In genomic region chr7:151793531-151793935, GRCh38 we compare ENCODE assay signal across 14 cellular contexts.
DNase-seq lines count a peak whose midpoint lies in the region; ATAC-seq and TF ChIP-seq lines count a peak whose summit lies in the region.
"Had no signal": no experiment of that assay in that cellular context is flagged by ENCODE, and none has a peak within 500 bp of the region (broad histone marks: within the 10 kb centered on the region; RNA-seq: fewer than 3 reads in every experiment).

No MANE protein-coding gene starts in this region.

- H3K9me3 ChIP-seq in body of pancreas (no peaks in the 10 kb centered on the region), skeletal muscle tissue (ENCODE audit: control insufficient read depth in 3 of 3, low read length in 3 of 3) (no peaks in the 10 kb centered on the region)
- H3K9me3 ChIP-seq: Peyer's patch had no signal

- DNase-seq in G401 (ENCODE audit: low spot score): peak; percentile 43
- DNase-seq in body of pancreas: peak; percentile 56 to 70 (median 61)
- peak; percentile 97 for DNase-seq in left lobe of liver (ENCODE audit: low spot score)
- no peak for DNase-seq in NCI-H524 treated with DMSO at 0.1 percent for 48 hours (lab: John Stamatoyannopoulos, UW)
- DNase-seq in HT-29 (ENCODE audit: low spot score): no peak
- DNase-seq in NCI-H510A (lab: John Stamatoyannopoulos, UW): no peak
- DNase-seq: activated CD4-positive, alpha-beta T cell treated with anti-CD3 and anti-CD28 coated beads, Interleukin-2, amount 50 U/mL, for 4 hours; natural killer cell; NCI-H1694; NCI-H526 treated with DMSO at 0.1 percent for 48 hours had no signal

- TF ChIP-seq CTCF in body of pancreas (IDR thresholded peaks at IDR 0.05): no peak

- H3K27ac ChIP-seq in body of pancreas: peak overlapping the region in 2 of 4 donors; percentile 70 to 81
- peak overlapping the region; percentile 73 for H3K27ac ChIP-seq in skeletal muscle tissue (ENCODE audit: low read depth, low read length)
- H3K27ac ChIP-seq: Peyer's patch had no signal

- intact Hi-C loops in body of pancreas (cut with DNase I): no loop called here

- ATAC-seq in body of pancreas (peak; percentile 76), left lobe of liver (peak; percentile 76), HG02840 (IDR thresholded peaks at IDR 0.05; ENCODE audit: low FRiP score, unreplicated experiment) (no peak)

- TF ChIP-seq POLR2A in body of pancreas (IDR thresholded peaks at IDR 0.05): peak in 1 of 3 donors; percentile 6

- WGBS in body of pancreas, 2 donors: 52 to 58% methylated on average over 3 to 13 of the region's 14 CpGs

- in situ Hi-C loops in G401 (cut with HindIII; ENCODE audit: low sequenced_read_pairs): no loop called here

- no peaks in the 10 kb centered on the region for H3K27me3 ChIP-seq in body of pancreas
- H3K27me3 ChIP-seq in skeletal muscle tissue (ENCODE audit: control insufficient read depth in 3 of 3, insufficient read depth in 3 of 3, low read length in 3 of 3): no peaks in the 10 kb centered on the region
- H3K27me3 ChIP-seq: dorsolateral prefrontal cortex, Peyer's patch had no signal

- H3K9ac ChIP-seq in skeletal muscle tissue (ENCODE audit: low read depth in 1 of 3, low read length in 3 of 3): peak overlapping the region in 2 of 3 donors; percentile 14 to 20

- peaks cover 19% of the 10 kb centered on the region for H3K4me1 ChIP-seq in body of pancreas
- H3K4me1 ChIP-seq in skeletal muscle tissue (ENCODE audit: control insufficient read depth in 3 of 3, insufficient read depth in 3 of 3, low read length in 3 of 3): peaks cover 31 to 34% (median 31%) of the 10 kb centered on the region in 3 donors

- H3K36me3 ChIP-seq in body of pancreas (replicated peaks in 1 of 2; ENCODE audit: insufficient read depth in 1 of 2, low read depth in 2 of 2) (no peaks in the 10 kb centered on the region), skeletal muscle tissue (ENCODE audit: control insufficient read depth in 3 of 3, insufficient read depth in 3 of 3, low read length in 3 of 3) (no peaks in the 10 kb centered on the region)
- H3K36me3 ChIP-seq: Peyer's patch had no signal

- H3K4me3 ChIP-seq in body of pancreas: no peak overlapping the region
- H3K4me3 ChIP-seq in skeletal muscle tissue (ENCODE audit: low read length in 3 of 3): no peak overlapping the region
- H3K4me3 ChIP-seq: Peyer's patch had no signal

Comparison
In these comparisons a context has a peak if more than half of its experiments do, and no peak if none do; other contexts are left out.
1. DNase-seq: peak in G401 (single experiment), body of pancreas (4 of 4) and left lobe of liver (single experiment); none in NCI-H524 treated with DMSO at 0.1 percent for 48 hours (single experiment), HT-29 (single experiment) and NCI-H510A (single experiment).